In genomic region chr3:44016818-44017217, GRCh38 we compare ENCODE assay signal across 29 cellular contexts.
DNase-seq lines count a peak whose midpoint lies in the region; ATAC-seq and TF ChIP-seq lines count a peak whose summit lies in the region.
"Had no signal": no experiment of that assay in that cellular context is flagged by ENCODE, and none has a peak within 500 bp of the region (broad histone marks: within the 10 kb centered on the region; RNA-seq: fewer than 3 reads in every experiment).

No MANE protein-coding gene starts in this region.

- H3K9me3 ChIP-seq in BLaER1: peaks cover 2% of the 10 kb centered on the region; the same call in 1 of the 2 replicates
- no peaks in the 10 kb centered on the region for H3K9me3 ChIP-seq in DND-41 (ENCODE audit: insufficient read depth, low read length, severe bottlenecking)
- H3K9me3 ChIP-seq in esophagus muscularis mucosa: no peaks in the 10 kb centered on the region
- H3K9me3 ChIP-seq in tibial artery: no peaks in the 10 kb centered on the region
- H3K9me3 ChIP-seq: stomach had no signal

- no peak for TF ChIP-seq CTCF in DND-41 (IDR thresholded peaks at IDR 0.05; ENCODE audit: borderline replicate concordance, extremely low read depth, low read length, poor library complexity, severe bottlenecking)
- no peak for TF ChIP-seq CTCF in esophagus muscularis mucosa (IDR thresholded peaks at IDR 0.05)
- TF ChIP-seq CTCF in tibial artery (IDR thresholded peaks at IDR 0.05): no peak

- TF ChIP-seq POLR2A in esophagus muscularis mucosa (IDR thresholded peaks at IDR 0.05; ENCODE audit: low read depth): no peak

- H3K4me2 ChIP-seq in BLaER1: peak overlapping the region; percentile 29
- no peak overlapping the region for H3K4me2 ChIP-seq in DND-41 (ENCODE audit: insufficient read depth, low read length)

- H3K9ac ChIP-seq in BLaER1 (no peak overlapping the region), DND-41 (ENCODE audit: low read depth, low read length) (no peak overlapping the region)
- H3K9ac ChIP-seq: parathyroid adenoma had no signal

- no peak overlapping the region for H2AFZ ChIP-seq in DND-41 (ENCODE audit: low read depth, low read length)
- H2AFZ ChIP-seq: parathyroid adenoma had no signal

- no peak for TF ChIP-seq EP300 in esophagus muscularis mucosa (IDR thresholded peaks at IDR 0.05)

- H3K36me3 ChIP-seq in BLaER1 (no peaks in the 10 kb centered on the region), DND-41 (ENCODE audit: insufficient read depth, low read length) (no peaks in the 10 kb centered on the region), esophagus muscularis mucosa (no peaks in the 10 kb centered on the region), tibial artery (no peaks in the 10 kb centered on the region)
- H3K36me3 ChIP-seq: stomach had no signal

- H4K20me1 ChIP-seq in BLaER1: peaks cover 1% of the 10 kb centered on the region; the same call in 1 of the 2 replicates
- no peaks in the 10 kb centered on the region for H4K20me1 ChIP-seq in DND-41 (ENCODE audit: insufficient read depth, low read length)

- ATAC-seq in DND-41 (ENCODE audit: insufficient read depth, low read depth): peak; percentile 95
- ATAC-seq: activated T-cell treated with anti-CD3 and anti-CD28 coated beads, Interleukin-2, amount 50 U/mL, for 4 hours; foreskin keratinocyte; left ventricle myocardium superior; right cardiac atrium had no signal

- WGBS in esophagus muscularis mucosa: 68% methylated on average over 3 of the region's 3 CpGs

- H3K4me3 ChIP-seq in BLaER1 (no peak overlapping the region), DND-41 (ENCODE audit: low read depth in 1 of 2, low read length in 2 of 2) (no peak overlapping the region), esophagus muscularis mucosa (no peak overlapping the region), tibial artery (no peak overlapping the region)
- H3K4me3 ChIP-seq: stomach had no signal

- H3K27me3 ChIP-seq in BLaER1: peaks cover 22% of the 10 kb centered on the region
- peaks cover 5% of the 10 kb centered on the region for H3K27me3 ChIP-seq in DND-41 (ENCODE audit: insufficient read depth, low read length, poor library complexity)
- peaks cover 0 to 39% (median 12%) of the 10 kb centered on the region in 4 donors for H3K27me3 ChIP-seq in esophagus muscularis mucosa
- H3K27me3 ChIP-seq in tibial artery: peaks cover 0 to 35% of the 10 kb centered on the region in 2 donors

- no peak overlapping the region for H3K27ac ChIP-seq in BLaER1
- H3K27ac ChIP-seq in DND-41 (ENCODE audit: low read length): no peak overlapping the region
- no peak overlapping the region for H3K27ac ChIP-seq in esophagus muscularis mucosa (replicated peaks in 1 of 4)
- H3K27ac ChIP-seq in tibial artery: no peak overlapping the region
- H3K27ac ChIP-seq: foreskin keratinocyte, parathyroid adenoma, RWPE1, stomach had no signal

- H3K4me1 ChIP-seq in BLaER1 (peaks cover 15% of the 10 kb centered on the region), DND-41 (ENCODE audit: insufficient read depth, low read length) (no peaks in the 10 kb centered on the region), esophagus muscularis mucosa (peaks cover 3 to 4% (median 3%) of the 10 kb centered on the region in 4 donors), tibial artery (peaks cover 0 to 4% (median 1%) of the 10 kb centered on the region in 4 donors)
- H3K4me1 ChIP-seq: foreskin keratinocyte, parathyroid adenoma had no signal

- DNase-seq in DND-41 (peak; percentile 62), M059J (ENCODE audit: low read depth) (peak; percentile 61), esophagus muscularis mucosa (ENCODE audit: extremely low spot score) (peak; percentile 89), posterior cingulate gyrus (no peak), putamen (ENCODE audit: low spot score) (no peak), tibial artery (no peak)
- DNase-seq: activated gamma-delta T cell treated with Interleukin-2 at 50 U/mL for 16 hours; activated T-cell treated with anti-CD3 and anti-CD28 coated beads, Interleukin-2, amount 50 U/mL, for 4 hours; amniotic stem cell; COR-L47; dermis blood vessel endothelial cell; endodermal cell; foreskin keratinocyte; GF-D8; GOT3; KG1; left ventricle myocardium superior; mesendoderm; MM.1S; NCI-H1105 treated with DMSO at 0.1 percent for 48 hours; NCI-H187 treated with DMSO at 0.1 percent for 48 hours; NCI-H2171 treated with DMSO at 0.1 percent for 48 hours; NCI-H510A; right cardiac atrium; stimulated activated CD4-positive, alpha-beta T cell treated with anti-CD3 and anti-CD28 coated beads, Interleukin-1b, Interleukin-23, amount 100 ng/mL, for 48 hours; stomach had no signal

- H3K79me2 ChIP-seq in DND-41 (ENCODE audit: insufficient read depth, low read length): no peaks in the 10 kb centered on the region
- H3K79me2 ChIP-seq: parathyroid adenoma had no signal

- intact Hi-C loops in esophagus muscularis mucosa (cut with DNase I) (no loop called here), posterior cingulate gyrus (cut with DNase I) (no loop called here), tibial artery (cut with DNase I; ENCODE audit: low total_unique reads) (no loop called here)

Comparison
In these comparisons a context has a peak if more than half of its experiments do, and no peak if none do; other contexts are left out.
1. DNase-seq: peak in DND-41 (single experiment), M059J (single experiment) and esophagus muscularis mucosa (single experiment); none in posterior cingulate gyrus (0 of 10), putamen (single experiment) and tibial artery (0 of 2).